In the genomic region with DNA sequence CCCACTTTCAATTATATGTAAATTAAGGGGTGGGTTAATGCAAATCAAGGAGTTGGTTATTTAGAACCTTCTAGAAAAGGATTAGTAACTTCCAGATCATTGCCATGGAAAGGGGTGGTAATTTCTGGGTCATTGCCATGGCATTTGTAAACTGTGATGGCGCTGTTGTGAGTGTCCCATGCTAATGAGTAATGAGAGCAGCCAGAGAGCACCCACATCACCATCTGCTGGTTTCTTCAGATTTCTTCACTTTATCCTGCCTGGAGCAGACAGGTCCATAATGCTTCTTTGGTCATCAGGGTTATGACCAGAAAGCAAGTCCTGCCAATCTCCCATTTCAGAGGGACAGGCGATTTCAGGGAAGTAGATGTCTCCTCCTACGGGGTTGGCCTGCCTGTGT, we compare ENCODE assay signal across 31 cellular contexts.
DNase-seq lines count a peak whose midpoint lies in the region; ATAC-seq and TF ChIP-seq lines count a peak whose summit lies in the region.
"Had no signal": no experiment of that assay in that cellular context is flagged by ENCODE, and none has a peak within 500 bp of the region (broad histone marks: within the 10 kb centered on the region; RNA-seq: fewer than 3 reads in every experiment).

No MANE protein-coding gene starts in this region.

- BruUV-seq in PC-3 (replicated peaks; lab: Mats Ljungman, UMichigan) (no TSS peak), mammary epithelial cell (replicated peaks; lab: Mats Ljungman, UMichigan) (no TSS peak)

- DNase-seq in HCEC 1CT: peak; percentile 15
- DNase-seq in PC-3: no peak
- DNase-seq in mammary epithelial cell: peak; percentile 8
- peak; percentile 22 for DNase-seq in kidney tubule cell (ENCODE audit: low spot score)
- DNase-seq in activated naive CD4-positive, alpha-beta T cell treated with anti-CD3 and anti-CD28 coated beads, Interleukin-2, amount 10 ng/mL, durations not matched to agents 7 days and 5 days: no peak
- no peak for DNase-seq in stimulated activated CD4-positive, alpha-beta T cell treated with anti-CD3 and anti-CD28 coated beads, Interleukin-2, amount 100 ng/mL, for 48 hours
- DNase-seq: activated CD4-positive, alpha-beta T cell treated with anti-CD3 and anti-CD28 coated beads, Interleukin-2, amount 50 U/mL, for 1 hour; activated CD4-positive, CD25-positive, alpha-beta regulatory T cell; activated gamma-delta T cell; activated naive CD8-positive, alpha-beta T cell treated with anti-CD3 and anti-CD28 coated beads, Interleukin-2, amount 10 ng/mL, durations not matched to agents 7 days and 5 days; activated T-cell treated with anti-CD3 and anti-CD28 coated beads, Interleukin-2, amount 50 U/mL, for 24 hours; aorta; DMS79; effector CD8-positive, alpha-beta T cell; foreskin fibroblast; heart right ventricle; HFFc6; midbrain; naive B cell; NCI-H1105 treated with DMSO at 0.1 percent for 48 hours; NCI-H526; Peyer's patch; psoas muscle; stimulated activated CD4-positive, alpha-beta T cell treated with anti-CD3 and anti-CD28 coated beads, Interleukin-4, amount 100 ng/mL, for 4 hours; tibial artery had no signal

- no peaks in the 10 kb centered on the region for H3K9me3 ChIP-seq in PC-3 (ENCODE audit: low read length)
- H3K9me3 ChIP-seq in mammary epithelial cell (replicated peaks; ENCODE audit: insufficient read depth, low read length): no peaks in the 10 kb centered on the region
- H3K9me3 ChIP-seq: neutrophil, Peyer's patch, psoas muscle, SJSA1, tibial artery had no signal

- H3K9ac ChIP-seq in PC-3 (ENCODE audit: low read length) (no peak overlapping the region), mammary epithelial cell (ENCODE audit: insufficient read depth, low read length) (no peak overlapping the region)
- H3K9ac ChIP-seq: BLaER1 treated with 17β-estradiol and CSF1 and Interleukin-3, amounts not matched to agents 10 nM and 100 nM had no signal

- H3K9me2 ChIP-seq in PC-3 (replicated peaks; ENCODE audit: low read length): no peaks in the 10 kb centered on the region

- in situ Hi-C loops in mammary epithelial cell (cut with MboI; ENCODE audit: low sequenced_read_pairs in 2 of 2): loop anchor here in 1 of 2 donors (25.0 kb wide), 1 partner anchor 540 kb away; no protein-coding TSS in a partner anchor

- H3K27me3 ChIP-seq in PC-3 (ENCODE audit: low read length): no peaks in the 10 kb centered on the region; the same call in 1 of the 2 replicates
- no peaks in the 10 kb centered on the region for H3K27me3 ChIP-seq in mammary epithelial cell (ENCODE audit: insufficient read depth, low read length)
- H3K27me3 ChIP-seq: BLaER1 treated with 17β-estradiol and CSF1 and Interleukin-3, amounts not matched to agents 10 nM and 100 nM; cardiac muscle cell; neutrophil; Peyer's patch; tibial artery had no signal

- POLR2A ChIA-PET in PC-3 (lab: Charles Lee; ENCODE audit: unreplicated experiment): no interaction called here

- TF ChIP-seq CTCF in PC-3 (conservative IDR thresholded peaks at IDR 0.05; ENCODE audit: low read depth, low read length) (0 out of 2 replicates have a peak, but pooled peaks have one; percentile 22), mammary epithelial cell (conservative IDR thresholded peaks at IDR 0.05 in 1 of 2, IDR thresholded peaks at IDR 0.05 in 1 of 2; ENCODE audit: extremely low read depth in 1 of 2, insufficient read depth in 1 of 2, low read depth in 1 of 2, low read length in 2 of 2) (peak in 1 of 2 donors; percentile 17)

- no peaks in the 10 kb centered on the region for H3K36me3 ChIP-seq in PC-3 (ENCODE audit: low read depth, low read length)
- H3K36me3 ChIP-seq in mammary epithelial cell (ENCODE audit: insufficient read depth, low read length): no peaks in the 10 kb centered on the region
- H3K36me3 ChIP-seq: BLaER1 treated with 17β-estradiol and CSF1 and Interleukin-3, amounts not matched to agents 10 nM and 100 nM; cardiac muscle cell; heart right ventricle; neutrophil; Peyer's patch; SJSA1; tibial artery had no signal

- no peaks in the 10 kb centered on the region for H3K36me3 Mint-ChIP-seq in activated naive CD4-positive, alpha-beta T cell treated with anti-CD3 and anti-CD28 coated beads, Interleukin-2, amount 10 ng/mL, durations not matched to agents 7 days and 5 days
- H3K36me3 Mint-ChIP-seq: activated naive CD8-positive, alpha-beta T cell treated with anti-CD3 and anti-CD28 coated beads, Interleukin-2, amount 10 ng/mL, durations not matched to agents 7 days and 5 days had no signal

- H3K4me2 ChIP-seq in PC-3 (ENCODE audit: low read length) (no peak overlapping the region), mammary epithelial cell (ENCODE audit: insufficient read depth, low read depth, low read length) (no peak overlapping the region)
- H3K4me2 ChIP-seq: BLaER1 treated with 17β-estradiol and CSF1 and Interleukin-3, amounts not matched to agents 10 nM and 100 nM had no signal

- H3K9me3 Mint-ChIP-seq in activated naive CD4-positive, alpha-beta T cell treated with anti-CD3 and anti-CD28 coated beads, Interleukin-2, amount 10 ng/mL, durations not matched to agents 7 days and 5 days: no peaks in the 10 kb centered on the region
- H3K9me3 Mint-ChIP-seq: activated naive CD8-positive, alpha-beta T cell treated with anti-CD3 and anti-CD28 coated beads, Interleukin-2, amount 10 ng/mL, durations not matched to agents 7 days and 5 days; activated T-cell treated with anti-CD3 and anti-CD28 coated beads, Interleukin-2, amount 50 U/mL, for 24 hours had no signal

- H3K79me2 ChIP-seq in PC-3 (ENCODE audit: low read length): no peaks in the 10 kb centered on the region
- no peaks in the 10 kb centered on the region for H3K79me2 ChIP-seq in mammary epithelial cell (ENCODE audit: insufficient read depth, low read length)

- H4K20me1 ChIP-seq in PC-3 (ENCODE audit: low read length) (no peaks in the 10 kb centered on the region), mammary epithelial cell (ENCODE audit: insufficient read depth, low read length) (no peaks in the 10 kb centered on the region)
- H4K20me1 ChIP-seq: BLaER1 treated with 17β-estradiol and CSF1 and Interleukin-3, amounts not matched to agents 10 nM and 100 nM had no signal

- H3K27ac ChIP-seq in PC-3 (ENCODE audit: low read length) (no peak overlapping the region), mammary epithelial cell (ENCODE audit: insufficient read depth, low read depth, low read length) (no peak overlapping the region)
- H3K27ac ChIP-seq: BLaER1 treated with 17β-estradiol and CSF1 and Interleukin-3, amounts not matched to agents 10 nM and 100 nM; cardiac muscle cell; coronary artery; heart right ventricle; neutrophil; Peyer's patch; psoas muscle; SJSA1; tibial artery had no signal

- no peak overlapping the region for H3K4me3 Mint-ChIP-seq in activated naive CD4-positive, alpha-beta T cell treated with anti-CD3 and anti-CD28 coated beads, Interleukin-2, amount 10 ng/mL, durations not matched to agents 7 days and 5 days
- H3K4me3 Mint-ChIP-seq: activated naive CD8-positive, alpha-beta T cell treated with anti-CD3 and anti-CD28 coated beads, Interleukin-2, amount 10 ng/mL, durations not matched to agents 7 days and 5 days; activated T-cell treated with anti-CD3 and anti-CD28 coated beads, Interleukin-2, amount 50 U/mL, for 24 hours; HFFc6; naive B cell had no signal

- H3K4me3 ChIP-seq in PC-3 (ENCODE audit: low read length) (no peak overlapping the region), mammary epithelial cell (replicated peaks in 1 of 3; ENCODE audit: insufficient read depth in 1 of 3, low read depth in 2 of 3, low read length in 3 of 3) (no peak overlapping the region)
- H3K4me3 ChIP-seq: BLaER1 treated with 17β-estradiol and CSF1 and Interleukin-3, amounts not matched to agents 10 nM and 100 nM; cardiac muscle cell; coronary artery; heart right ventricle; Peyer's patch; psoas muscle; SJSA1; tibial artery had no signal

- intact Hi-C loops in PC-3 (cut with micrococcal nuclease) (no loop called here), mammary epithelial cell (cut with micrococcal nuclease) (no loop called here)

- 28% methylated on average over 3 of the region's 3 CpGs for WGBS in mammary epithelial cell (ENCODE audit: low coverage, missing lambda C conversion rate)

- H3K4me1 Mint-ChIP-seq in activated naive CD4-positive, alpha-beta T cell treated with anti-CD3 and anti-CD28 coated beads, Interleukin-2, amount 10 ng/mL, durations not matched to agents 7 days and 5 days: no peaks in the 10 kb centered on the region
- H3K4me1 Mint-ChIP-seq: activated naive CD8-positive, alpha-beta T cell treated with anti-CD3 and anti-CD28 coated beads, Interleukin-2, amount 10 ng/mL, durations not matched to agents 7 days and 5 days had no signal

- H3K27me3 Mint-ChIP-seq in activated naive CD4-positive, alpha-beta T cell treated with anti-CD3 and anti-CD28 coated beads, Interleukin-2, amount 10 ng/mL, durations not matched to agents 7 days and 5 days: no peaks in the 10 kb centered on the region

- no peak overlapping the region for H3K27ac Mint-ChIP-seq in activated naive CD4-positive, alpha-beta T cell treated with anti-CD3 and anti-CD28 coated beads, Interleukin-2, amount 10 ng/mL, durations not matched to agents 7 days and 5 days
- H3K27ac Mint-ChIP-seq: activated naive CD8-positive, alpha-beta T cell treated with anti-CD3 and anti-CD28 coated beads, Interleukin-2, amount 10 ng/mL, durations not matched to agents 7 days and 5 days; activated T-cell treated with anti-CD3 and anti-CD28 coated beads, Interleukin-2, amount 50 U/mL, for 24 hours; HFFc6; naive B cell had no signal

- CTCF ChIA-PET in PC-3 (lab: Charles Lee) (no interaction called here), mammary epithelial cell (lab: Charles Lee; ENCODE audit: low non-redundant PET) (no interaction called here)
- CTCF ChIA-PET in activated naive CD4-positive, alpha-beta T cell treated with anti-CD3 and anti-CD28 coated beads, Interleukin-2, amount 10 ng/mL, durations not matched to agents 7 days and 5 days (lab: Charles Lee): no interaction called here

- ATAC-seq in PC-3 (no peak), HG03280 (IDR thresholded peaks at IDR 0.05; ENCODE audit: unreplicated experiment) (no peak)
- ATAC-seq: heart right ventricle, psoas muscle had no signal

- dilution Hi-C loops in mammary epithelial cell (cut with HindIII; ENCODE audit: low sequenced_read_pairs): no loop called here

- no peaks in the 10 kb centered on the region for H3F3A ChIP-seq in PC-3 (ENCODE audit: low read length, unreplicated experiment)

- no peak overlapping the region for H2AFZ ChIP-seq in PC-3 (ENCODE audit: low read length)
- no peak overlapping the region for H2AFZ ChIP-seq in mammary epithelial cell (ENCODE audit: low read depth, low read length)

- H3K4me1 ChIP-seq in PC-3 (ENCODE audit: insufficient read depth, low read length): no peaks in the 10 kb centered on the region
- H3K4me1 ChIP-seq in mammary epithelial cell (ENCODE audit: insufficient read depth, low read length): no peaks in the 10 kb centered on the region
- H3K4me1 ChIP-seq: heart right ventricle, Peyer's patch, psoas muscle, SJSA1, tibial artery had no signal

Comparison
In these comparisons a context has a peak if more than half of its experiments do, and no peak if none do; other contexts are left out.
1. DNase-seq: peak in HCEC 1CT (single experiment), mammary epithelial cell (single experiment) and kidney tubule cell (single experiment); none in PC-3 (single experiment), activated naive CD4-positive, alpha-beta T cell treated with anti-CD3 and anti-CD28 coated beads, Interleukin-2, amount 10 ng/mL, durations not matched to agents 7 days and 5 days (single experiment) and stimulated activated CD4-positive, alpha-beta T cell treated with anti-CD3 and anti-CD28 coated beads, Interleukin-2, amount 100 ng/mL, for 48 hours (0 of 2).